ENCODE assay signal across 8 cellular contexts in the genomic region with DNA sequence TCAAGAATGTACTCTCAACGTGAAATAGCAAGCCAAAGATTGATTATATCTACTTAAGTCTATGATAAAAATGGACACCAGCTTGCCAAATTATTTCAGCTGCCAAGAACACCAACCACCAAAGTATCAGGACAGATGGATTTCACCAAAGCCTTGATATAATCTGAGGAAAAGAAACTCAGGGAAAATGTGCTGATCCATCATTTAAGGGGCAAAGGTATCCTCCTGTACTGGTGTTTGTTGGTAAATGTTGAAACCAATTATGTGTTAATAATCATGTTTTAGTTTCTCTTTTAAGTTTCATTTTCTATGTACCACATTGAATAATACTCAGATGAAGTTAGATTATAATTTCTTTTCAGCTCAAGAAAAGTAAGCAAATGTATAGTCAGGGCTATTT.
"Had no signal": no experiment of that assay in that cellular context is flagged by ENCODE, and none has a peak within 500 bp of the region (broad histone marks: within the 10 kb centered on the region; RNA-seq: fewer than 3 reads in every experiment).

No MANE protein-coding gene starts in this region.

- DNase-seq: GDM1, GF-D8 had no signal

- ATAC-seq: GM12878 had no signal

- FAIRE-seq: G401.6, GM12878, GM12891, GM12892, GM18507, GM19239 had no signal

- H3K4me3 ChIP-seq: GM12878 had no signal
